26 cellular contexts compared by ENCODE assay signal in genomic region chr9:123191660-123192059, GRCh38.
"Had no signal": no experiment of that assay in that cellular context is flagged by ENCODE, and none has a peak within 500 bp of the region (broad histone marks: within the 10 kb centered on the region; RNA-seq: fewer than 3 reads in every experiment).

No MANE protein-coding gene starts in this region.

- H3K4me1 Mint-ChIP-seq: natural killer cell; stimulated activated effector memory CD8-positive, alpha-beta T cell treated with anti-CD3 and anti-CD28 coated beads, Interleukin-12 subunit alpha, Interleukin-12 subunit beta, amount 100 ng/mL, for 72 hours had no signal

- H3K4me3 Mint-ChIP-seq: natural killer cell; stimulated activated effector memory CD8-positive, alpha-beta T cell treated with anti-CD3 and anti-CD28 coated beads, Interleukin-12 subunit alpha, Interleukin-12 subunit beta, amount 100 ng/mL, for 72 hours; type B pancreatic cell had no signal

- H3K27ac Mint-ChIP-seq: natural killer cell; stimulated activated effector memory CD8-positive, alpha-beta T cell treated with anti-CD3 and anti-CD28 coated beads, Interleukin-12 subunit alpha, Interleukin-12 subunit beta, amount 100 ng/mL, for 72 hours; type B pancreatic cell had no signal

- H3K36me3 Mint-ChIP-seq: natural killer cell; stimulated activated effector memory CD8-positive, alpha-beta T cell treated with anti-CD3 and anti-CD28 coated beads, Interleukin-12 subunit alpha, Interleukin-12 subunit beta, amount 100 ng/mL, for 72 hours had no signal

- ATAC-seq: heart right ventricle; left ventricle myocardium superior; lower lobe of right lung; natural killer cell; psoas muscle; stimulated activated effector memory CD8-positive, alpha-beta T cell treated with anti-CD3 and anti-CD28 coated beads, Interleukin-12 subunit alpha, Interleukin-12 subunit beta, amount 100 ng/mL, for 72 hours; stimulated activated naive CD8-positive, alpha-beta T cell treated with anti-CD3 and anti-CD28 coated beads, Interleukin-15, Interleukin-2, amounts not matched to agents 100 U/mL and 50 U/mL, for 24 hours had no signal

- FAIRE-seq: endothelial cell of umbilical vein, islet of Langerhans had no signal

- H3K27me3 Mint-ChIP-seq: type B pancreatic cell had no signal

- DNase-seq: dermis blood vessel endothelial cell; effector memory CD4-positive, alpha-beta T cell; foreskin melanocyte; glutamatergic neuron; heart right ventricle; hippocampal formation; left colon; left ventricle myocardium superior; lower lobe of right lung; natural killer cell; occipital lobe; ovary; posterior cingulate gyrus; psoas muscle; right cardiac atrium; sigmoid colon; stimulated activated CD4-positive, alpha-beta T cell treated with anti-CD3 and anti-CD28 coated beads, Interleukin-2, amount 100 ng/mL, for 24 hours; stimulated activated CD4-positive, alpha-beta T cell treated with anti-CD3 and anti-CD28 coated beads, Interleukin-4, amount 100 ng/mL, for 24 hours; stimulated activated naive CD8-positive, alpha-beta T cell treated with anti-CD3 and anti-CD28 coated beads, Interleukin-15, Interleukin-2, amounts not matched to agents 100 U/mL and 50 U/mL, for 24 hours; substantia nigra; testis; tibial artery had no signal

- H3K9me3 Mint-ChIP-seq: natural killer cell; stimulated activated effector memory CD8-positive, alpha-beta T cell treated with anti-CD3 and anti-CD28 coated beads, Interleukin-12 subunit alpha, Interleukin-12 subunit beta, amount 100 ng/mL, for 72 hours; type B pancreatic cell had no signal
